In genomic region chr2:65043001-65043400, GRCh38 we compare ENCODE assay signal across 29 cellular contexts.
"Had no signal": no experiment of that assay in that cellular context is flagged by ENCODE, and none has a peak within 500 bp of the region (broad histone marks: within the 10 kb centered on the region; RNA-seq: fewer than 3 reads in every experiment).

No MANE protein-coding gene starts in this region.

- H3K27me3 Mint-ChIP-seq: activated CD8-positive, alpha-beta memory T cell treated with anti-CD3 and anti-CD28 coated beads, Interleukin-2, amount 10 ng/mL, durations not matched to agents 7 days and 5 days; stimulated activated memory B cell treated with anti-CD40 and anti-IgM and Interleukin-4, amounts not matched to agents 10 μg/mL and 1 μg/mL and 100 μg/mL, for 72 hours had no signal

- H3K4me3 ChIP-seq: breast epithelium, colonic mucosa, dorsolateral prefrontal cortex, skin epidermis, stomach, thyroid gland, upper lobe of left lung, vagina had no signal

- H3K36me3 ChIP-seq: breast epithelium, colonic mucosa, thyroid gland, upper lobe of left lung, vagina had no signal

- H3K4me3 Mint-ChIP-seq: activated CD8-positive, alpha-beta memory T cell treated with anti-CD3 and anti-CD28 coated beads, Interleukin-2, amount 10 ng/mL, durations not matched to agents 7 days and 5 days; activated CD8-positive, alpha-beta T cell treated with anti-CD3 and anti-CD28 coated beads, Interleukin-2, amount 10 ng/mL, durations not matched to agents 7 days and 5 days; natural killer cell; stimulated activated memory B cell treated with anti-CD40 and anti-IgM and Interleukin-4, amounts not matched to agents 10 μg/mL and 1 μg/mL and 100 μg/mL, for 72 hours; T-helper 1 cell treated with Interleukin-12 subunit alpha and Interleukin-12 subunit beta and Interleukin-4 antibody, amounts not matched to agents 30 μg/mL and 1 μg/mL, for 36 hours had no signal

- DNase-seq: activated CD4-positive, alpha-beta T cell treated with anti-CD3 and anti-CD28 coated beads for 1 hour; activated CD8-positive, alpha-beta memory T cell treated with anti-CD3 and anti-CD28 coated beads, Interleukin-2, amount 10 ng/mL, durations not matched to agents 7 days and 5 days; activated CD8-positive, alpha-beta T cell treated with anti-CD3 and anti-CD28 coated beads, Interleukin-2, amount 10 ng/mL, durations not matched to agents 7 days and 5 days; activated T-cell treated with anti-CD3 and anti-CD28 coated beads, Interleukin-2, amount 50 U/mL, for 48 hours; colonic mucosa; dorsolateral prefrontal cortex; effector memory CD4-positive, alpha-beta T cell; islet precursor cell; mesenchymal stem cell; natural killer cell; posterior cingulate gyrus; SK-N-SH; stimulated activated CD4-positive, alpha-beta T cell treated with anti-CD3 and anti-CD28 coated beads, Interleukin-4, amount 100 ng/mL, for 4 hours; stimulated activated CD8-positive, alpha-beta memory T cell treated with anti-CD3 and anti-CD28 coated beads, Interleukin-4, amount 100 ng/mL, for 48 hours; stomach; SW 1271; T-helper 9 cell; thyroid gland; upper lobe of left lung; WERI-Rb-1 had no signal

- ATAC-seq: activated CD8-positive, alpha-beta memory T cell treated with anti-CD3 and anti-CD28 coated beads, Interleukin-2, amount 10 ng/mL, durations not matched to agents 7 days and 5 days; activated CD8-positive, alpha-beta T cell treated with anti-CD3 and anti-CD28 coated beads, Interleukin-2, amount 10 ng/mL, durations not matched to agents 7 days and 5 days; activated naive CD4-positive, alpha-beta T cell treated with anti-CD3 and anti-CD28 coated beads, Interleukin-2, amount 50 U/mL, for 72 hours; natural killer cell; sciatic nerve; stimulated activated memory B cell treated with anti-CD40 and anti-IgM and Interleukin-4, amounts not matched to agents 10 μg/mL and 1 μg/mL and 100 μg/mL, for 72 hours had no signal

- H3K27me3 ChIP-seq: breast epithelium, colonic mucosa, dorsolateral prefrontal cortex, stomach, thyroid gland, upper lobe of left lung, vagina had no signal

- H3K4me1 ChIP-seq: breast epithelium, colonic mucosa, thyroid gland, vagina had no signal

- H3K27ac Mint-ChIP-seq: activated CD8-positive, alpha-beta memory T cell treated with anti-CD3 and anti-CD28 coated beads, Interleukin-2, amount 10 ng/mL, durations not matched to agents 7 days and 5 days; activated CD8-positive, alpha-beta T cell treated with anti-CD3 and anti-CD28 coated beads, Interleukin-2, amount 10 ng/mL, durations not matched to agents 7 days and 5 days; activated naive CD4-positive, alpha-beta T cell treated with anti-CD3 and anti-CD28 coated beads, Interleukin-2, amount 50 U/mL, for 72 hours; activated T-helper 2 cell treated with anti-CD3 and anti-CD28 coated beads, Interferon-gamma antibody, Interleukin-2, Interleukin-4, amounts not matched to agents 10 μg/mL and 5 μg/mL and 100 μg/mL, durations not matched to agents 14 hours and 24 hours and 36 hours; natural killer cell; stimulated activated memory B cell treated with anti-CD40 and anti-IgM and Interleukin-4, amounts not matched to agents 10 μg/mL and 1 μg/mL and 100 μg/mL, for 72 hours; T-helper 1 cell treated with Interleukin-12 subunit alpha and Interleukin-12 subunit beta and Interleukin-4 antibody, amounts not matched to agents 30 μg/mL and 1 μg/mL, for 36 hours had no signal

- H3K9ac ChIP-seq: SK-N-SH had no signal

- H3K27ac ChIP-seq: breast epithelium, colonic mucosa, stomach, vagina, WERI-Rb-1 had no signal

- H3K9me3 ChIP-seq: breast epithelium, colonic mucosa, SK-N-SH, thyroid gland, upper lobe of left lung, vagina had no signal

- FAIRE-seq: TTC549 had no signal

- H3K4me2 ChIP-seq: SK-N-SH had no signal

- H3K36me3 Mint-ChIP-seq: natural killer cell had no signal
